ENCODE assay signal across 8 cellular contexts in genomic region chr17:781920-782731, GRCh38. TPM values are rescaled to one million over a fixed set of nuclear protein-coding genes. Genes with fewer than 3 reads are reported as not detected.
DNase-seq lines count a peak whose midpoint lies in the region; ATAC-seq, FAIRE-seq and TF ChIP-seq lines count a peak whose summit lies in the region.

A gene with protein sequence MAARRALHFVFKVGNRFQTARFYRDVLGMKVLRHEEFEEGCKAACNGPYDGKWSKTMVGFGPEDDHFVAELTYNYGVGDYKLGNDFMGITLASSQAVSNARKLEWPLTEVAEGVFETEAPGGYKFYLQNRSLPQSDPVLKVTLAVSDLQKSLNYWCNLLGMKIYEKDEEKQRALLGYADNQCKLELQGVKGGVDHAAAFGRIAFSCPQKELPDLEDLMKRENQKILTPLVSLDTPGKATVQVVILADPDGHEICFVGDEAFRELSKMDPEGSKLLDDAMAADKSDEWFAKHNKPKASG (minus strand): TSS chr17:782280. CDS start chr17:782255, 25 bp downstream.
MRM3 (plus strand) TSS chr17:782353; CDS start chr17:782379, 26 bp downstream.

- H3K36me3 ChIP-seq in HUES64 (ENCODE audit: insufficient read depth, low read length) (peaks cover 42% of the 10 kb centered on the region), mucosa of stomach (ENCODE audit: control insufficient read depth, insufficient read depth, low read length) (no peaks in the 10 kb centered on the region)

- no peaks in the 10 kb centered on the region for H3K27me3 ChIP-seq in HUES64 (ENCODE audit: insufficient read depth, low read length)
- H3K27me3 ChIP-seq in mucosa of stomach (ENCODE audit: control insufficient read depth, insufficient read depth, low read length): no peaks in the 10 kb centered on the region

- no peak for TF ChIP-seq CTCF in D721Med (IDR thresholded peaks at IDR 0.05; ENCODE audit: insufficient read depth, missing control alignments)

- H3K9me3 ChIP-seq in HUES64 (ENCODE audit: insufficient read depth, low read depth, low read length): no peaks in the 10 kb centered on the region
- H3K9me3 ChIP-seq in mucosa of stomach (ENCODE audit: control insufficient read depth, low read length): no peaks in the 10 kb centered on the region

- peak; percentile 89 for TF ChIP-seq POLR2A in erythroblast (IDR thresholded peaks at IDR 0.05; ENCODE audit: low read length)

- DNase-seq in D721Med (ENCODE audit: insufficient read length, low spot score) (peak; percentile 97), OCI-M1 (lab: John Stamatoyannopoulos, UW) (peak; percentile 86), activated T-cell treated with anti-CD3 and anti-CD28 coated beads for 48 hours (ENCODE audit: low read depth) (peak; percentile 93), erythroblast (lab: John Stamatoyannopoulos, UW) (peak; percentile 92 to 96)
- peak; percentile 97 for DNase-seq in stimulated activated CD8-positive, alpha-beta memory T cell treated with anti-CD3 and anti-CD28 coated beads, Interleukin-4, amount 100 ng/mL, for 48 hours

- WGBS in HUES64: under 1% methylated on average over 80 of the region's 80 CpGs

- H3K4me3 ChIP-seq in HUES64 (ENCODE audit: low read length) (peak within 1 kb of the TSS; percentile 94), mucosa of stomach (ENCODE audit: low read length) (peak within 1 kb of the TSS; percentile 71)

- H3K4me1 ChIP-seq in HUES64 (ENCODE audit: insufficient read depth, low read length) (no peaks in the 10 kb centered on the region; the same call in 1 of the 2 replicates), mucosa of stomach (ENCODE audit: control insufficient read depth, insufficient read depth, low read length) (peaks cover 6% of the 10 kb centered on the region)

- FAIRE-seq in D721Med (lab: Jason Lieb, UNC): no peak

- peak; percentile 84 for ATAC-seq in GM21447 (IDR thresholded peaks at IDR 0.05; ENCODE audit: unreplicated experiment)

- H3K27ac ChIP-seq in HUES64 (ENCODE audit: low read depth, low read length): peak within 1 kb of the TSS; percentile 89

- H3K9ac ChIP-seq in HUES64 (ENCODE audit: low read depth, low read length) (peak within 1 kb of the TSS; percentile 92), mucosa of stomach (ENCODE audit: low read length) (peak within 1 kb of the TSS; percentile 83)

RNA-seq across cellular contexts. Expression of the first gene that starts in this region (rescaled TPM):
- 48.4 TPM for polyA plus RNA-seq in HUES64 (2013, experiment 1 of 2)
- polyA plus RNA-seq in HUES64 (2013, experiment 2 of 2): 48.9 TPM

RNA-seq across cellular contexts. Expression of gene MRM3, which starts in this region (rescaled TPM):
- polyA plus RNA-seq in HUES64 (2013, experiment 1 of 2): 17.9 TPM
- polyA plus RNA-seq in HUES64 (2013, experiment 2 of 2): 16.2 TPM

Comparison
In these comparisons a context has a peak if more than half of its experiments do, and no peak if none do; other contexts are left out.
1. Peak in every context shown above with its lines: DNase-seq, ATAC-seq, H3K4me3 ChIP-seq and H3K27ac ChIP-seq.